9 cellular contexts compared by ENCODE assay signal in genomic region chr6:126341126-126341525, GRCh38. TPM values are rescaled to one million over a fixed set of nuclear protein-coding genes. Genes with fewer than 3 reads are reported as not detected.
DNase-seq lines count a peak whose midpoint lies in the region; ATAC-seq and TF ChIP-seq lines count a peak whose summit lies in the region.
"Had no signal": no experiment of that assay in that cellular context is flagged by ENCODE, and none has a peak within 500 bp of the region (broad histone marks: within the 10 kb centered on the region; RNA-seq: fewer than 3 reads in every experiment).

No MANE protein-coding gene starts in this region.

- H3K27ac ChIP-seq in SU-DHL-6 (ENCODE audit: low read depth, low read length) (no peak overlapping the region), testis (no peak overlapping the region)

- no peak overlapping the region for H3K4me3 Mint-ChIP-seq in activated CD8-positive, alpha-beta memory T cell treated with anti-CD3 and anti-CD28 coated beads, Interleukin-2, amount 10 ng/mL, durations not matched to agents 7 days and 5 days
- no peak overlapping the region for H3K4me3 Mint-ChIP-seq in activated CD8-positive, alpha-beta T cell treated with anti-CD3 and anti-CD28 coated beads for 36 hours

- H3K4me2 ChIP-seq in SU-DHL-6 (ENCODE audit: low read depth, low read length, poor library complexity, severe bottlenecking) = peak overlapping the region; percentile 97

- no peak overlapping the region for H2AFZ ChIP-seq in SU-DHL-6 (ENCODE audit: low read depth, low read length, severe bottlenecking)

- peak overlapping the region; percentile 7 for H3K27ac Mint-ChIP-seq in activated CD8-positive, alpha-beta memory T cell treated with anti-CD3 and anti-CD28 coated beads, Interleukin-2, amount 10 ng/mL, durations not matched to agents 7 days and 5 days
- no peak overlapping the region for H3K27ac Mint-ChIP-seq in activated CD8-positive, alpha-beta T cell treated with anti-CD3 and anti-CD28 coated beads for 36 hours

- no peaks in the 10 kb centered on the region for H3K9me3 ChIP-seq in SU-DHL-6 (ENCODE audit: insufficient read depth, low read length)
- no peaks in the 10 kb centered on the region for H3K9me3 ChIP-seq in iPS-18c (ENCODE audit: control insufficient read depth, insufficient read depth, low read length)
- H3K9me3 ChIP-seq in testis = no peaks in the 10 kb centered on the region

- no peak for DNase-seq in activated CD8-positive, alpha-beta memory T cell treated with anti-CD3 and anti-CD28 coated beads, Interleukin-2, amount 10 ng/mL, durations not matched to agents 7 days and 5 days
- DNase-seq in activated CD8-positive, alpha-beta memory T cell treated with anti-CD3 and anti-CD28 coated beads, Interleukin-2, amount 50 U/mL, for 48 hours = no peak
- no peak for DNase-seq in testis
- DNase-seq in activated CD4-positive, alpha-beta T cell treated with anti-CD3 and anti-CD28 coated beads for 48 hours = no peak
- no peak for DNase-seq in activated CD8-positive, alpha-beta T cell treated with anti-CD3 and anti-CD28 coated beads for 36 hours
- DNase-seq: cortex of kidney had no signal

- no peaks in the 10 kb centered on the region for H3K27me3 Mint-ChIP-seq in activated CD8-positive, alpha-beta memory T cell treated with anti-CD3 and anti-CD28 coated beads, Interleukin-2, amount 10 ng/mL, durations not matched to agents 7 days and 5 days
- no peaks in the 10 kb centered on the region for H3K27me3 Mint-ChIP-seq in activated CD8-positive, alpha-beta T cell treated with anti-CD3 and anti-CD28 coated beads for 36 hours

- 42 to 46% methylated on average over 3 of the region's 3 CpGs for WGBS in testis, 2 donors

- no peak for ATAC-seq in activated CD8-positive, alpha-beta memory T cell treated with anti-CD3 and anti-CD28 coated beads, Interleukin-2, amount 10 ng/mL, durations not matched to agents 7 days and 5 days
- no peak for ATAC-seq in GM19324 (IDR thresholded peaks at IDR 0.05; ENCODE audit: low FRiP score, unreplicated experiment)
- ATAC-seq in activated CD8-positive, alpha-beta T cell treated with anti-CD3 and anti-CD28 coated beads for 36 hours = no peak

- TF ChIP-seq CTCF in SU-DHL-6 (IDR thresholded peaks at IDR 0.05; ENCODE audit: insufficient read depth, low read length, poor library complexity, severe bottlenecking) (no peak), testis (IDR thresholded peaks at IDR 0.05) (no peak)
- TF ChIP-seq CTCF in activated CD8-positive, alpha-beta T cell treated with anti-CD3 and anti-CD28 coated beads for 36 hours (IDR thresholded peaks at IDR 0.05) = no peak

- no peaks in the 10 kb centered on the region for H4K20me1 ChIP-seq in SU-DHL-6 (ENCODE audit: low read depth, low read length)

- H3K27me3 ChIP-seq in SU-DHL-6 (ENCODE audit: low read length) (no peaks in the 10 kb centered on the region), testis (no peaks in the 10 kb centered on the region)

- H3K9me2 ChIP-seq in SU-DHL-6 (replicated peaks; ENCODE audit: insufficient read depth, low read length) = no peaks in the 10 kb centered on the region

- H3K79me2 ChIP-seq in SU-DHL-6 (ENCODE audit: insufficient read depth, low read length) = peaks cover 43% of the 10 kb centered on the region

- no peaks in the 10 kb centered on the region for H3K9me3 Mint-ChIP-seq in activated CD8-positive, alpha-beta memory T cell treated with anti-CD3 and anti-CD28 coated beads, Interleukin-2, amount 10 ng/mL, durations not matched to agents 7 days and 5 days (ENCODE audit: low read depth)
- H3K9me3 Mint-ChIP-seq in activated CD8-positive, alpha-beta T cell treated with anti-CD3 and anti-CD28 coated beads for 36 hours = no peaks in the 10 kb centered on the region

- intact Hi-C loops in testis (cut with DNase I; ENCODE audit: low total_unique reads) = no loop called here
- intact Hi-C loops in activated CD8-positive, alpha-beta T cell treated with anti-CD3 and anti-CD28 coated beads for 36 hours (cut with micrococcal nuclease) = no loop called here

- peaks cover 28% of the 10 kb centered on the region for H3K4me1 Mint-ChIP-seq in activated CD8-positive, alpha-beta memory T cell treated with anti-CD3 and anti-CD28 coated beads, Interleukin-2, amount 10 ng/mL, durations not matched to agents 7 days and 5 days
- peaks cover 11% of the 10 kb centered on the region for H3K4me1 Mint-ChIP-seq in activated CD8-positive, alpha-beta T cell treated with anti-CD3 and anti-CD28 coated beads for 36 hours (ENCODE audit: low read depth)

- no peak for TF ChIP-seq POLR2A in testis (IDR thresholded peaks at IDR 0.05)

- H3K4me3 ChIP-seq in SU-DHL-6 (ENCODE audit: insufficient read depth, low read length, poor library complexity, severe bottlenecking) (peak overlapping the region; percentile 82), iPS-18c (ENCODE audit: insufficient read depth, low read depth, low read length) (peak overlapping the region; percentile 66), testis (peak overlapping the region; percentile 59 to 76)

- peak overlapping the region; percentile 77 for H3K9ac ChIP-seq in SU-DHL-6 (ENCODE audit: low read length)

- H3K36me3 Mint-ChIP-seq in activated CD8-positive, alpha-beta memory T cell treated with anti-CD3 and anti-CD28 coated beads, Interleukin-2, amount 10 ng/mL, durations not matched to agents 7 days and 5 days = peaks cover 5% of the 10 kb centered on the region
- no peaks in the 10 kb centered on the region for H3K36me3 Mint-ChIP-seq in activated CD8-positive, alpha-beta T cell treated with anti-CD3 and anti-CD28 coated beads for 36 hours (ENCODE audit: low read depth)

- H3K4me1 ChIP-seq in testis = peaks cover 3% of the 10 kb centered on the region

- peaks cover 10% of the 10 kb centered on the region for H3F3A ChIP-seq in SU-DHL-6 (ENCODE audit: insufficient read depth)

- CTCF ChIA-PET in activated CD8-positive, alpha-beta memory T cell treated with anti-CD3 and anti-CD28 coated beads, Interleukin-2, amount 10 ng/mL, durations not matched to agents 7 days and 5 days (lab: Charles Lee) = interaction anchor here (1.0 to 1.4 kb wide), 3 partner anchors 20 to 346 kb away, joined by 3 to 8 read pairs (median 5); no protein-coding TSS in a partner anchor
- CTCF ChIA-PET in activated CD8-positive, alpha-beta T cell treated with anti-CD3 and anti-CD28 coated beads for 36 hours (lab: Charles Lee) = interaction anchor here (1.4 kb wide), 2 partner anchors 11 to 338 kb away, joined by 3 to 4 read pairs; no protein-coding TSS in a partner anchor

- H3K36me3 ChIP-seq in SU-DHL-6 (ENCODE audit: low read length) (no peaks in the 10 kb centered on the region), testis (ENCODE audit: low read depth, missing control alignments) (no peaks in the 10 kb centered on the region)

- POLR2A ChIA-PET in activated CD8-positive, alpha-beta T cell treated with anti-CD3 and anti-CD28 coated beads for 36 hours (lab: Charles Lee) = no interaction called here

RNA-seq across cellular contexts. Expression of gene CENPW, which starts 1.2 kb away (rescaled TPM):
- total RNA-seq in activated CD8-positive, alpha-beta memory T cell treated with anti-CD3 and anti-CD28 coated beads, Interleukin-2, amount 10 ng/mL, durations not matched to agents 7 days and 5 days = 10 to 100 TPM; 66.5 to 73.8 TPM
- total RNA-seq in testis = 10 to 100 TPM; 11.8 to 16.0 TPM
- polyA plus RNA-seq in testis (ENCODE audit: insufficient read depth, low read depth, low replicate concordance) = 58.2 TPM
- 10 to 100 TPM; 65.8 to 66.5 TPM for total RNA-seq in activated CD8-positive, alpha-beta T cell treated with anti-CD3 and anti-CD28 coated beads for 36 hours
